In genomic region chr7:94247970-94248369, GRCh38 we compare ENCODE assay signal across 15 cellular contexts.
DNase-seq lines count a peak whose midpoint lies in the region; ATAC-seq and TF ChIP-seq lines count a peak whose summit lies in the region.
"Had no signal": no experiment of that assay in that cellular context is flagged by ENCODE, and none has a peak within 500 bp of the region (broad histone marks: within the 10 kb centered on the region; RNA-seq: fewer than 3 reads in every experiment).

No MANE protein-coding gene starts in this region.

- no peak overlapping the region for H3K56ac ChIP-seq in H9 (ENCODE audit: insufficient read length, low read depth, low read length)

- H4K5ac ChIP-seq in H9 (ENCODE audit: insufficient read length, low read depth, low read length): no peak overlapping the region

- H3K27ac ChIP-seq in OCI-LY3 (ENCODE audit: low read length): no peak overlapping the region
- H3K27ac ChIP-seq in H9 (ENCODE audit: insufficient read length, low read depth, low read length): no peak overlapping the region
- H3K27ac ChIP-seq: 22Rv1, A549, C4-2B had no signal

- H3K79me1 ChIP-seq in H9 (ENCODE audit: insufficient read depth, low read depth, low read length, poor library complexity, severe bottlenecking): no peaks in the 10 kb centered on the region

- H3K27me3 ChIP-seq in OCI-LY3 (ENCODE audit: low read depth, low read length): no peaks in the 10 kb centered on the region
- no peaks in the 10 kb centered on the region for H3K27me3 ChIP-seq in H9 (ENCODE audit: insufficient read depth, low read length)

- H3K23me2 ChIP-seq in H9 (ENCODE audit: insufficient read length, low read depth, low read length, poor library complexity, severe bottlenecking): no peaks in the 10 kb centered on the region

- H3K9ac ChIP-seq in OCI-LY3 (ENCODE audit: low read length): no peak overlapping the region
- no peak overlapping the region for H3K9ac ChIP-seq in H9 (ENCODE audit: extremely low read depth, insufficient read length, low read length)

- H3K9me3 ChIP-seq in OCI-LY3 (ENCODE audit: insufficient read depth, low read length): no peaks in the 10 kb centered on the region
- H3K9me3 ChIP-seq in H9 (ENCODE audit: control insufficient read depth, low read depth, low read length): no peaks in the 10 kb centered on the region
- H3K9me3 ChIP-seq: A549, Caco-2 had no signal

- no peaks in the 10 kb centered on the region for H3K36me3 ChIP-seq in OCI-LY3 (replicated peaks; ENCODE audit: low read depth, low read length)

- H4K20me1 ChIP-seq in OCI-LY3 (ENCODE audit: insufficient read depth, low read length): no peaks in the 10 kb centered on the region
- H4K20me1 ChIP-seq in H9 (ENCODE audit: control insufficient read depth, insufficient read depth, insufficient read length): no peaks in the 10 kb centered on the region

- no peak overlapping the region for H2BK15ac ChIP-seq in H9 (ENCODE audit: low read depth, low read length)

- H3K4me2 ChIP-seq in OCI-LY3 (ENCODE audit: low read length): peak overlapping the region; percentile 26
- H3K4me2 ChIP-seq in H9 (ENCODE audit: insufficient read depth, insufficient read length, low read length): no peak overlapping the region
- H3K4me2 ChIP-seq: A549 had no signal

- H3K18ac ChIP-seq in H9 (ENCODE audit: insufficient read length, low read depth, low read length): no peak overlapping the region

- H3T11ph ChIP-seq in H9 (ENCODE audit: low read length): no peak overlapping the region

- no peaks in the 10 kb centered on the region for H3K9me3 Mint-ChIP-seq in stimulated activated naive B cell treated with anti-CD40 and anti-IgM and Interleukin-4, amounts not matched to agents 10 μg/mL and 1 μg/mL and 100 μg/mL, for 72 hours
- no peaks in the 10 kb centered on the region for H3K9me3 Mint-ChIP-seq in H9
- H3K9me3 Mint-ChIP-seq: CD4-positive, alpha-beta T cell had no signal

- H2AFZ ChIP-seq in OCI-LY3 (ENCODE audit: low read depth, low read length) (no peak overlapping the region), H9 (ENCODE audit: low read length) (no peak overlapping the region)

- H3K4ac ChIP-seq in H9 (ENCODE audit: low read depth, low read length): no peak overlapping the region

- H2AK5ac ChIP-seq in H9 (ENCODE audit: insufficient read length, low read length): no peak overlapping the region

- no peak overlapping the region for H3K4me3 ChIP-seq in OCI-LY3 (ENCODE audit: low read length)
- H3K4me3 ChIP-seq: A549 had no signal

- no peak overlapping the region for H3K4me3 Mint-ChIP-seq in stimulated activated naive B cell treated with anti-CD40 and anti-IgM and Interleukin-4, amounts not matched to agents 10 μg/mL and 1 μg/mL and 100 μg/mL, for 72 hours
- H3K4me3 Mint-ChIP-seq in H9: no peak overlapping the region
- H3K4me3 Mint-ChIP-seq: CD4-positive, alpha-beta T cell had no signal

- H3K27me3 Mint-ChIP-seq in stimulated activated naive B cell treated with anti-CD40 and anti-IgM and Interleukin-4, amounts not matched to agents 10 μg/mL and 1 μg/mL and 100 μg/mL, for 72 hours: peaks cover 4 to 11% of the 10 kb centered on the region in 2 donors
- H3K27me3 Mint-ChIP-seq in H9 (ENCODE audit: low read depth): peaks cover 33% of the 10 kb centered on the region
- H3K27me3 Mint-ChIP-seq: CD4-positive, alpha-beta T cell had no signal

- H3K4me1 ChIP-seq in OCI-LY3 (ENCODE audit: low read length) (peaks cover 12% of the 10 kb centered on the region), H9 (ENCODE audit: insufficient read depth, low read length) (peaks cover 3% of the 10 kb centered on the region; the same call in 1 of the 2 replicates)
- H3K4me1 ChIP-seq: Caco-2 had no signal

- H3K36me3 Mint-ChIP-seq in stimulated activated naive B cell treated with anti-CD40 and anti-IgM and Interleukin-4, amounts not matched to agents 10 μg/mL and 1 μg/mL and 100 μg/mL, for 72 hours: no peaks in the 10 kb centered on the region
- no peaks in the 10 kb centered on the region for H3K36me3 Mint-ChIP-seq in H9 (ENCODE audit: insufficient read depth in 1 of 3, low read depth in 3 of 3)

- H3K27ac Mint-ChIP-seq in stimulated activated naive B cell treated with anti-CD40 and anti-IgM and Interleukin-4, amounts not matched to agents 10 μg/mL and 1 μg/mL and 100 μg/mL, for 72 hours: no peak overlapping the region
- no peak overlapping the region for H3K27ac Mint-ChIP-seq in H9
- H3K27ac Mint-ChIP-seq: CD4-positive, alpha-beta T cell had no signal

- H3K23ac ChIP-seq in H9 (ENCODE audit: insufficient read length, low read depth, low read length): no peak overlapping the region

- no peaks in the 10 kb centered on the region for H3K4me1 Mint-ChIP-seq in stimulated activated naive B cell treated with anti-CD40 and anti-IgM and Interleukin-4, amounts not matched to agents 10 μg/mL and 1 μg/mL and 100 μg/mL, for 72 hours
- no peaks in the 10 kb centered on the region for H3K4me1 Mint-ChIP-seq in H9

- no peak overlapping the region for H2BK5ac ChIP-seq in H9 (ENCODE audit: insufficient read length, low read length)

- H2BK20ac ChIP-seq in H9 (ENCODE audit: low read depth, low read length, poor library complexity, severe bottlenecking): no peak overlapping the region

- no peak overlapping the region for H3K14ac ChIP-seq in H9 (ENCODE audit: insufficient read depth, low read length)

- in situ Hi-C loops in KBM-7 (cut with MboI; ENCODE audit: low pct_unique_long_range_greater_than_20kb, low sequenced_read_pairs): no loop called here

- TF ChIP-seq CTCF in OCI-LY3 (IDR thresholded peaks at IDR 0.05; ENCODE audit: low read depth, low read length) (no peak), H9 (conservative IDR thresholded peaks at IDR 0.05) (no peak)

- H2BK120ac ChIP-seq in H9 (ENCODE audit: low read depth, low read length, poor library complexity, severe bottlenecking): no peak overlapping the region

- H4K91ac ChIP-seq in H9 (ENCODE audit: insufficient read length, low read depth, low read length): no peak overlapping the region

- no peak for DNase-seq in stimulated activated naive B cell treated with anti-CD40 and anti-IgM and Interleukin-4, amounts not matched to agents 10 μg/mL and 1 μg/mL and 100 μg/mL, for 72 hours
- no peak for DNase-seq in H9
- no peak for DNase-seq in KBM-7
- no peak for DNase-seq in GDM1 (lab: John Stamatoyannopoulos, UW)
- DNase-seq: AML-193; Caco-2; CD4-positive, alpha-beta T cell; GOT3; H7 had no signal

- H3K79me2 ChIP-seq in OCI-LY3 (ENCODE audit: low read length) (no peaks in the 10 kb centered on the region), H9 (ENCODE audit: insufficient read depth, low read length) (no peaks in the 10 kb centered on the region)

- ATAC-seq in GM18867 (IDR thresholded peaks at IDR 0.05; ENCODE audit: unreplicated experiment): peak; percentile 59
- peak; percentile 51 for ATAC-seq in GM21786 (IDR thresholded peaks at IDR 0.05; ENCODE audit: unreplicated experiment)
- peak; percentile 52 to 59 for ATAC-seq in stimulated activated naive B cell treated with anti-CD40 and anti-IgM and Interleukin-4, amounts not matched to agents 10 μg/mL and 1 μg/mL and 100 μg/mL, for 72 hours (replicated peaks)
- ATAC-seq: A549 had no signal

- no peak overlapping the region for H2BK12ac ChIP-seq in H9 (ENCODE audit: insufficient read length, low read depth, low read length)

- H4K8ac ChIP-seq in H9 (replicated peaks; ENCODE audit: insufficient read length, low read depth, low read length): no peak overlapping the region
